17 cellular contexts compared by ENCODE assay signal in genomic region chr14:32367501-32367900, GRCh38. TPM values are rescaled to one million over a fixed set of nuclear protein-coding genes. Genes with fewer than 3 reads are reported as not detected.
A peak's percentile ranks its signal among the peaks of the same experiment; 100 is the strongest.
DNase-seq lines count a peak whose midpoint lies in the region; TF ChIP-seq lines count a peak whose summit lies in the region.
"Had no signal": no experiment of that assay in that cellular context is flagged by ENCODE, and none has a peak within 500 bp of the region (broad histone marks: within the 10 kb centered on the region; RNA-seq: fewer than 3 reads in every experiment).

No MANE protein-coding gene starts in this region.

- H3K9me3 Mint-ChIP-seq in brain (no peaks in the 10 kb centered on the region), glutamatergic neuron (ENCODE audit: unreplicated experiment) (peaks cover 2% of the 10 kb centered on the region)
- H3K9me3 Mint-ChIP-seq: activated B cell treated with CpG ODN at 0.5 μM for 24 hours; activated CD4-positive, alpha-beta memory T cell treated with anti-CD3 and anti-CD28 coated beads for 36 hours; CD8-positive, alpha-beta T cell had no signal

- TF ChIP-seq CTCF in MM.1S (IDR thresholded peaks at IDR 0.05; ENCODE audit: low read length) (no peak), brain (conservative IDR thresholded peaks at IDR 0.05) (no peak), glutamatergic neuron (IDR thresholded peaks at IDR 0.05; ENCODE audit: partially characterized antibody, unreplicated experiment) (no peak), mammary epithelial cell (conservative IDR thresholded peaks at IDR 0.05 in 1 of 2, IDR thresholded peaks at IDR 0.05 in 1 of 2; ENCODE audit: extremely low read depth in 1 of 2, insufficient read depth in 1 of 2, low read depth in 1 of 2, low read length in 2 of 2) (no peak)

- dilution Hi-C loops in mammary epithelial cell (cut with HindIII; ENCODE audit: low sequenced_read_pairs): no loop called here

- in situ Hi-C loops in mammary epithelial cell (cut with MboI; ENCODE audit: low sequenced_read_pairs in 2 of 2): loop anchor here in 1 of 2 donors (25.0 kb wide), 1 partner anchor 430 kb away; no protein-coding TSS in a partner anchor

- CTCF ChIA-PET in mammary epithelial cell (lab: Charles Lee; ENCODE audit: low non-redundant PET): no interaction called here

- peak overlapping the region in 2 of 5 experiments; percentile 2 to 9 for H3K4me3 Mint-ChIP-seq in brain
- peak overlapping the region; percentile 12 for H3K4me3 Mint-ChIP-seq in glutamatergic neuron (ENCODE audit: unreplicated experiment)
- H3K4me3 Mint-ChIP-seq: activated B cell treated with CpG ODN at 0.5 μM for 24 hours; activated CD4-positive, alpha-beta memory T cell treated with anti-CD3 and anti-CD28 coated beads for 36 hours; CD8-positive, alpha-beta T cell had no signal

- intact Hi-C loops in mammary epithelial cell (cut with micrococcal nuclease): no loop called here

- H4K20me1 ChIP-seq in MM.1S (ENCODE audit: insufficient read depth, low read length) (no peaks in the 10 kb centered on the region), mammary epithelial cell (ENCODE audit: insufficient read depth, low read length) (no peaks in the 10 kb centered on the region)

- no peaks in the 10 kb centered on the region for H3K27me3 ChIP-seq in MM.1S (replicated peaks; ENCODE audit: insufficient read depth, low read length)
- no peaks in the 10 kb centered on the region for H3K27me3 ChIP-seq in mammary epithelial cell (ENCODE audit: insufficient read depth, low read length)

- H3K27me3 Mint-ChIP-seq in brain: no peaks in the 10 kb centered on the region
- peaks cover 4% of the 10 kb centered on the region for H3K27me3 Mint-ChIP-seq in glutamatergic neuron (ENCODE audit: unreplicated experiment)
- H3K27me3 Mint-ChIP-seq: activated CD4-positive, alpha-beta memory T cell treated with anti-CD3 and anti-CD28 coated beads for 36 hours had no signal

- H3K9ac ChIP-seq in MM.1S (ENCODE audit: low read length) (no peak overlapping the region), mammary epithelial cell (ENCODE audit: insufficient read depth, low read length) (no peak overlapping the region)

- H2AFZ ChIP-seq in MM.1S (ENCODE audit: low read length) (no peak overlapping the region), mammary epithelial cell (ENCODE audit: low read depth, low read length) (no peak overlapping the region)

- peaks cover 5% of the 10 kb centered on the region; the same call in 1 of the 2 replicates for H3F3A ChIP-seq in MM.1S (ENCODE audit: insufficient read depth, low read length)

- H3K4me3 ChIP-seq in MM.1S (ENCODE audit: low read length) (no peak overlapping the region), mammary epithelial cell (replicated peaks in 1 of 3; ENCODE audit: insufficient read depth in 1 of 3, low read depth in 2 of 3, low read length in 3 of 3) (no peak overlapping the region)

- H3K79me2 ChIP-seq in MM.1S (ENCODE audit: low read length) (no peaks in the 10 kb centered on the region), mammary epithelial cell (ENCODE audit: insufficient read depth, low read length) (no peaks in the 10 kb centered on the region)

- H3K27ac Mint-ChIP-seq in brain: peak overlapping the region in 3 of 5 experiments; percentile 71 to 94 (median 72)
- no peak overlapping the region for H3K27ac Mint-ChIP-seq in glutamatergic neuron (ENCODE audit: unreplicated experiment)
- H3K27ac Mint-ChIP-seq: activated B cell treated with CpG ODN at 0.5 μM for 24 hours; activated CD4-positive, alpha-beta memory T cell treated with anti-CD3 and anti-CD28 coated beads for 36 hours; CD8-positive, alpha-beta T cell had no signal

- BruUV-seq in mammary epithelial cell (replicated peaks; lab: Mats Ljungman, UMichigan): no TSS peak

- H3K4me1 Mint-ChIP-seq in brain: peaks cover 75% of the 10 kb centered on the region
- peaks cover 63% of the 10 kb centered on the region for H3K4me1 Mint-ChIP-seq in glutamatergic neuron (ENCODE audit: low read depth, unreplicated experiment)
- H3K4me1 Mint-ChIP-seq: activated B cell treated with CpG ODN at 0.5 μM for 24 hours had no signal

- peaks cover 32% of the 10 kb centered on the region for H3K4me1 ChIP-seq in MM.1S (ENCODE audit: low read length)
- peaks cover 31% of the 10 kb centered on the region for H3K4me1 ChIP-seq in mammary epithelial cell (ENCODE audit: insufficient read depth, low read length)

- H3K36me3 ChIP-seq in MM.1S (replicated peaks; ENCODE audit: insufficient read depth, low read length) (no peaks in the 10 kb centered on the region), mammary epithelial cell (ENCODE audit: insufficient read depth, low read length) (no peaks in the 10 kb centered on the region)

- no peaks in the 10 kb centered on the region for H3K9me2 ChIP-seq in MM.1S (replicated peaks; ENCODE audit: insufficient read depth, low read length)

- peaks cover 7% of the 10 kb centered on the region for H3K36me3 Mint-ChIP-seq in brain
- H3K36me3 Mint-ChIP-seq in glutamatergic neuron (ENCODE audit: unreplicated experiment): no peaks in the 10 kb centered on the region
- H3K36me3 Mint-ChIP-seq: activated CD4-positive, alpha-beta memory T cell treated with anti-CD3 and anti-CD28 coated beads for 36 hours; CD8-positive, alpha-beta T cell had no signal

- no peak overlapping the region for H3K4me2 ChIP-seq in MM.1S (ENCODE audit: low read depth, low read length)
- no peak overlapping the region for H3K4me2 ChIP-seq in mammary epithelial cell (ENCODE audit: insufficient read depth, low read depth, low read length)

- H3K27ac ChIP-seq in MM.1S (ENCODE audit: low read length) (no peak overlapping the region), mammary epithelial cell (ENCODE audit: insufficient read depth, low read depth, low read length) (no peak overlapping the region)

- H3K9me3 ChIP-seq in MM.1S (replicated peaks; ENCODE audit: insufficient read depth, low read length) (no peaks in the 10 kb centered on the region), mammary epithelial cell (replicated peaks; ENCODE audit: insufficient read depth, low read length) (no peaks in the 10 kb centered on the region)

- DNase-seq in MM.1S (peak; percentile 9), glutamatergic neuron (no peak), superior temporal gyrus (ENCODE audit: extremely low spot score) (peak; percentile 38), anterior cingulate cortex (lab: John Stamatoyannopoulos, UW) (no peak), NCI-H2029 treated with DMSO at 0.1 percent for 48 hours (lab: John Stamatoyannopoulos, UW) (no peak), mammary epithelial cell (no peak)
- DNase-seq: activated B cell treated with CpG ODN at 0.5 μM for 24 hours; activated CD4-positive, alpha-beta memory T cell treated with anti-CD3 and anti-CD28 coated beads for 36 hours; activated naive CD4-positive, alpha-beta T cell; activated T-cell treated with anti-CD3 and anti-CD28 coated beads for 4 hours; CD8-positive, alpha-beta T cell; cortex of kidney; DMS53; NCI-H2081 treated with DMSO at 0.1 percent for 48 hours; SIG-M5; stimulated activated CD4-positive, alpha-beta T cell treated with anti-CD3 and anti-CD28 coated beads, Interleukin-12 subunit alpha, Interleukin-12 subunit beta, amount 100 ng/mL, for 4 hours had no signal

RNA-seq across cellular contexts. Expression of gene AKAP6, which starts 38.4 kb away (rescaled TPM):
- polyA plus RNA-seq in brain (ENCODE audit: insufficient read depth, low read depth, low replicate concordance) (7.0 TPM), mammary epithelial cell (0.48 TPM)
- total RNA-seq in glutamatergic neuron (ENCODE audit: unreplicated experiment) (600 TPM), mammary epithelial cell (1 to 10 TPM; 4.8 to 9.2 TPM)
- polyA minus RNA-seq in mammary epithelial cell: 1.7 TPM

Comparison
In these comparisons a context has a peak if more than half of its experiments do, and no peak if none do; other contexts are left out.
1. DNase-seq: peak in MM.1S (single experiment) and superior temporal gyrus (single experiment); none in glutamatergic neuron (single experiment), anterior cingulate cortex (0 of 58), NCI-H2029 treated with DMSO at 0.1 percent for 48 hours (single experiment) and mammary epithelial cell (single experiment).
2. RNA of gene AKAP6, which starts 38.4 kb away (total RNA-seq): 600 TPM in glutamatergic neuron (single experiment); 4.8 to 9.2 TPM in mammary epithelial cell; every median in the first group is over 10 times any median in the second.